ENCODE assay signal across 18 cellular contexts in genomic region chr7:100467638-100468373, GRCh38. TPM values are rescaled to one million over a fixed set of nuclear protein-coding genes. Genes with fewer than 3 reads are reported as not detected.
DNase-seq lines count a peak whose midpoint lies in the region; ATAC-seq and TF ChIP-seq lines count a peak whose summit lies in the region.
"Had no signal": no experiment of that assay in that cellular context is flagged by ENCODE, and none has a peak within 500 bp of the region (broad histone marks: within the 10 kb centered on the region; RNA-seq: fewer than 3 reads in every experiment).

No MANE protein-coding gene starts in this region.

- H3K4me3 Mint-ChIP-seq in effector memory CD8-positive, alpha-beta T cell: no peak overlapping the region
- H3K4me3 Mint-ChIP-seq in progenitor cell of endocrine pancreas (ENCODE audit: low read depth): no peak overlapping the region
- H3K4me3 Mint-ChIP-seq: neural progenitor cell had no signal

- peaks cover 5% of the 10 kb centered on the region for H3K36me3 ChIP-seq in osteoblast (ENCODE audit: insufficient read depth, low read length)
- H3K36me3 ChIP-seq: neural progenitor cell had no signal

- H3K4me1 Mint-ChIP-seq in effector memory CD8-positive, alpha-beta T cell (ENCODE audit: low read depth in 2 of 2): peaks cover 8 to 14% of the 10 kb centered on the region in 2 donors
- no peaks in the 10 kb centered on the region for H3K4me1 Mint-ChIP-seq in progenitor cell of endocrine pancreas (ENCODE audit: low read depth)

- H3K79me2 ChIP-seq in osteoblast (ENCODE audit: insufficient read depth, low read length): peaks cover 14% of the 10 kb centered on the region

- no peak overlapping the region for H3K4me2 ChIP-seq in osteoblast (ENCODE audit: insufficient read depth, low read length)
- H3K4me2 ChIP-seq: neural progenitor cell had no signal

- peaks cover 47% of the 10 kb centered on the region for H3K36me3 Mint-ChIP-seq in effector memory CD8-positive, alpha-beta T cell (ENCODE audit: insufficient read depth)
- no peaks in the 10 kb centered on the region for H3K36me3 Mint-ChIP-seq in progenitor cell of endocrine pancreas (ENCODE audit: insufficient read depth)
- H3K36me3 Mint-ChIP-seq: neural progenitor cell had no signal

- no peak for TF ChIP-seq CTCF in osteoblast (IDR thresholded peaks at IDR 0.05; ENCODE audit: extremely low read depth, low read depth, low read length)
- TF ChIP-seq CTCF in progenitor cell of endocrine pancreas (IDR thresholded peaks at IDR 0.05; ENCODE audit: unreplicated experiment): no peak

- DNase-seq in right cardiac atrium (peak in 2 of 3 donors; percentile 73 to 80), cardiac septum (ENCODE audit: low spot score) (no peak), osteoblast (ENCODE audit: insufficient read length, low spot score, missing footprints) (peak; percentile 49), COLO829 (ENCODE audit: low spot score) (no peak), progenitor cell of endocrine pancreas (ENCODE audit: low spot score, unreplicated experiment) (no peak)
- DNase-seq in effector memory CD8-positive, alpha-beta T cell: no peak
- DNase-seq in effector CD4-positive, alpha-beta T cell: no peak
- DNase-seq: activated CD4-positive, CD25-positive, alpha-beta regulatory T cell; activated gamma-delta T cell; HCEC 1CT; mesenchymal stem cell; NCI-H1048; RPMI8226 had no signal

- H3K27ac Mint-ChIP-seq in effector memory CD8-positive, alpha-beta T cell: peak overlapping the region; percentile 26 to 76
- H3K27ac Mint-ChIP-seq in progenitor cell of endocrine pancreas: no peak overlapping the region
- H3K27ac Mint-ChIP-seq: neural progenitor cell had no signal

- 50% methylated on average over 22 of the region's 22 CpGs for WGBS in right cardiac atrium

- H3K4me3 ChIP-seq in right cardiac atrium (ENCODE audit: low read length) (no peak overlapping the region), osteoblast (ENCODE audit: insufficient read depth, low read length) (no peak overlapping the region)
- H3K4me3 ChIP-seq: neural progenitor cell had no signal

- H2AFZ ChIP-seq in osteoblast (ENCODE audit: low read length): no peak overlapping the region
- H2AFZ ChIP-seq: neural progenitor cell had no signal

- no peaks in the 10 kb centered on the region for H3K27me3 ChIP-seq in right cardiac atrium (ENCODE audit: control insufficient read depth, insufficient read depth)
- no peaks in the 10 kb centered on the region for H3K27me3 ChIP-seq in osteoblast (ENCODE audit: insufficient read depth, low read length)
- H3K27me3 ChIP-seq: neural progenitor cell had no signal

- H3K4me1 ChIP-seq in right cardiac atrium (ENCODE audit: control insufficient read depth, insufficient read depth, low read length): peaks cover 8% of the 10 kb centered on the region
- H3K4me1 ChIP-seq in osteoblast (ENCODE audit: insufficient read depth, low read length): peaks cover 2% of the 10 kb centered on the region

- H4K20me1 ChIP-seq in osteoblast (ENCODE audit: insufficient read depth, low read length): peaks cover 8% of the 10 kb centered on the region

- no peaks in the 10 kb centered on the region for H3K9me3 Mint-ChIP-seq in effector memory CD8-positive, alpha-beta T cell
- no peaks in the 10 kb centered on the region for H3K9me3 Mint-ChIP-seq in progenitor cell of endocrine pancreas (ENCODE audit: low read depth)
- H3K9me3 Mint-ChIP-seq: neural progenitor cell had no signal

- H3K9me3 ChIP-seq in right cardiac atrium (ENCODE audit: control insufficient read depth, low read length): no peaks in the 10 kb centered on the region
- no peaks in the 10 kb centered on the region for H3K9me3 ChIP-seq in osteoblast (ENCODE audit: low read depth, low read length)

- H3K27ac ChIP-seq in right cardiac atrium (ENCODE audit: low read length): peak overlapping the region; percentile 22
- no peak overlapping the region for H3K27ac ChIP-seq in osteoblast (ENCODE audit: low read depth, low read length)
- H3K27ac ChIP-seq: neural progenitor cell had no signal

- intact Hi-C loops in right cardiac atrium (cut with DNase I) (loop anchor here (5.0 to 10.0 kb wide), 4 partner anchors 89 to 227 kb away; partner anchors contain the start of gene GIGYF1 (in 2 of the 4)), cardiac septum (cut with DNase I) (loop anchor here (2.0 to 5.0 kb wide), 3 partner anchors 15 to 254 kb away; partner anchors contain the start of genes EPO, GIGYF1 and NYAP1)

- H3K27me3 Mint-ChIP-seq in effector memory CD8-positive, alpha-beta T cell: no peaks in the 10 kb centered on the region
- H3K27me3 Mint-ChIP-seq in progenitor cell of endocrine pancreas: no peaks in the 10 kb centered on the region

- no peak for ATAC-seq in right cardiac atrium
- no peak for ATAC-seq in effector memory CD8-positive, alpha-beta T cell (replicated peaks)
- ATAC-seq in HG03108 (IDR thresholded peaks at IDR 0.05; ENCODE audit: unreplicated experiment): no peak

RNA-seq across cellular contexts. Expression of gene SPACDR, which starts 3.7 kb away (rescaled TPM):
- total RNA-seq in right cardiac atrium: under 1 TPM in 1 of 4 donors, not detected in 3; 0.44 TPM
- polyA plus RNA-seq in right cardiac atrium: 0.11 TPM
- total RNA-seq in cardiac septum: 1.1 TPM
- 0.36 TPM in 1 of 2 replicates, not detected in the other for total RNA-seq in osteoblast
- total RNA-seq in progenitor cell of endocrine pancreas: 0.67 and 1.7 TPM in 2 replicates
- total RNA-seq: fibroblast of villous mesenchyme, urinary bladder had no signal

RNA-seq across cellular contexts. Expression of gene TSC22D4, which starts 11.2 kb away (rescaled TPM):
- total RNA-seq in right cardiac atrium: 10 to 100 TPM; 36.7 to 63.6 (median 48.6) TPM
- 61.2 TPM for polyA plus RNA-seq in right cardiac atrium
- 35.0 TPM for total RNA-seq in cardiac septum
- total RNA-seq in osteoblast: 18.5 and 19.4 TPM in 2 replicates
- 27.9 and 32.2 TPM in 2 replicates for total RNA-seq in progenitor cell of endocrine pancreas

RNA-seq across cellular contexts. Expression of gene NYAP1, which starts 15.9 kb away (rescaled TPM):
- total RNA-seq in right cardiac atrium (1 to 10 TPM in 1 of 4 donors, under 1 TPM in 3; 0.39 to 1.1 (median 0.65) TPM), cardiac septum (0.22 TPM), osteoblast (under 0.01 and 0.29 TPM in 2 replicates), progenitor cell of endocrine pancreas (4.6 and 4.9 TPM in 2 replicates)
- polyA plus RNA-seq in right cardiac atrium: 0.79 TPM
- total RNA-seq: T-helper 1 cell treated with Interleukin-12 subunit alpha and Interleukin-12 subunit beta and Interleukin-4 antibody, amounts not matched to agents 30 ng/mL and 1 ng/mL, for 36 hours had no signal

RNA-seq across cellular contexts. Expression of gene PPP1R35, which starts 31.5 kb away (rescaled TPM):
- 10 to 100 TPM; 14.8 to 17.7 (median 16.5) TPM for total RNA-seq in right cardiac atrium
- polyA plus RNA-seq in right cardiac atrium: 20.3 TPM
- 15.7 TPM for total RNA-seq in cardiac septum
- 9.7 and 11.9 TPM in 2 replicates for total RNA-seq in osteoblast
- total RNA-seq in progenitor cell of endocrine pancreas: 23.7 and 29.8 TPM in 2 replicates

RNA-seq across cellular contexts. Expression of gene MEPCE, which starts 38.2 kb away (rescaled TPM):
- total RNA-seq in right cardiac atrium: 10 to 100 TPM; 18.7 to 24.6 (median 23.2) TPM
- polyA plus RNA-seq in right cardiac atrium: 20.4 TPM
- 19.7 TPM for total RNA-seq in cardiac septum
- 28.6 and 29.7 TPM in 2 replicates for total RNA-seq in osteoblast
- 34.6 and 35.4 TPM in 2 replicates for total RNA-seq in progenitor cell of endocrine pancreas

Comparison
In these comparisons a context has a peak if more than half of its experiments do, and no peak if none do; other contexts are left out.
1. DNase-seq: peak in right cardiac atrium (2 of 3) and osteoblast (single experiment); none in cardiac septum (single experiment), effector memory CD8-positive, alpha-beta T cell (0 of 3), COLO829 (single experiment), effector CD4-positive, alpha-beta T cell (single experiment) and progenitor cell of endocrine pancreas (single experiment).